ENCODE assay signal across 3 cellular contexts in genomic region chr5:131899686-131900085, GRCh38.
TF ChIP-seq lines count a peak whose summit lies in the region.

No MANE protein-coding gene starts in this region.

TF ChIP-seq in HepG2, 621 proteins besides CTCF, POLR2A, EP300 and RAD21 (continues in another document):
- peak; percentile 68 for TF ChIP-seq CEBPG (CRISPR knock-in tag; IDR thresholded peaks at IDR 0.05)
- TF ChIP-seq GRHL1 (CRISPR knock-in tag; conservative IDR thresholded peaks at IDR 0.05) = no peak
- TF ChIP-seq FOXA3 (CRISPR knock-in tag; IDR thresholded peaks at IDR 0.05) = peak; percentile 51
- TF ChIP-seq, protein P1, sequence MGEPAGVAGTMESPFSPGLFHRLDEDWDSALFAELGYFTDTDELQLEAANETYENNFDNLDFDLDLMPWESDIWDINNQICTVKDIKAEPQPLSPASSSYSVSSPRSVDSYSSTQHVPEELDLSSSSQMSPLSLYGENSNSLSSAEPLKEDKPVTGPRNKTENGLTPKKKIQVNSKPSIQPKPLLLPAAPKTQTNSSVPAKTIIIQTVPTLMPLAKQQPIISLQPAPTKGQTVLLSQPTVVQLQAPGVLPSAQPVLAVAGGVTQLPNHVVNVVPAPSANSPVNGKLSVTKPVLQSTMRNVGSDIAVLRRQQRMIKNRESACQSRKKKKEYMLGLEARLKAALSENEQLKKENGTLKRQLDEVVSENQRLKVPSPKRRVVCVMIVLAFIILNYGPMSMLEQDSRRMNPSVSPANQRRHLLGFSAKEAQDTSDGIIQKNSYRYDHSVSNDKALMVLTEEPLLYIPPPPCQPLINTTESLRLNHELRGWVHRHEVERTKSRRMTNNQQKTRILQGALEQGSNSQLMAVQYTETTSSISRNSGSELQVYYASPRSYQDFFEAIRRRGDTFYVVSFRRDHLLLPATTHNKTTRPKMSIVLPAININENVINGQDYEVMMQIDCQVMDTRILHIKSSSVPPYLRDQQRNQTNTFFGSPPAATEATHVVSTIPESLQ (CRISPR knock-in tag; conservative IDR thresholded peaks at IDR 0.05) = no peak
- no peak for TF ChIP-seq ETV5 (CRISPR knock-in tag; IDR thresholded peaks at IDR 0.05; ENCODE audit: borderline replicate concordance)
- TF ChIP-seq FOXA1 (IDR thresholded peaks at IDR 0.05) = no peak
- peak; percentile 47; the same call in 1 of the 2 replicates for TF ChIP-seq FOXA1 (CRISPR knock-in tag; IDR thresholded peaks at IDR 0.05)
- no peak for TF ChIP-seq CENPT (CRISPR knock-in tag; IDR thresholded peaks at IDR 0.05; ENCODE audit: low read depth)
- TF ChIP-seq STAT5B (CRISPR knock-in tag; IDR thresholded peaks at IDR 0.05) = no peak
- TF ChIP-seq SAP130 (CRISPR knock-in tag; IDR thresholded peaks at IDR 0.05; ENCODE audit: low read depth) = 0 out of 2 replicates have a peak, but pooled peaks have one; percentile 19
- peak; percentile 74 for TF ChIP-seq CEBPB (IDR thresholded peaks at IDR 0.05; ENCODE audit: borderline replicate concordance, low read depth, low read length)

TF ChIP-seq in K562, 482 proteins besides CTCF, POLR2A, EP300 and RAD21:
- TF ChIP-seq CEBPG (CRISPR knock-in tag; IDR thresholded peaks at IDR 0.05) = 0 out of 2 replicates have a peak, but pooled peaks have one; percentile 11
- peak; percentile 58 to 65 for TF ChIP-seq CEBPG (tag; conservative IDR thresholded peaks at IDR 0.05 in 1 of 2, IDR thresholded peaks at IDR 0.05 in 1 of 2)
- no peak for TF ChIP-seq THAP7 (CRISPR knock-in tag; IDR thresholded peaks at IDR 0.05)
- TF ChIP-seq CEBPB (tag; IDR thresholded peaks at IDR 0.05) = peak; percentile 90
- no peak for TF ChIP-seq JUN (IDR thresholded peaks at IDR 0.05; ENCODE audit: borderline replicate concordance, low read depth, low read length)
- TF ChIP-seq JUN (CRISPR knock-in tag; IDR thresholded peaks at IDR 0.05; ENCODE audit: borderline replicate concordance) = no peak
- TF ChIP-seq MIER1 (IDR thresholded peaks at IDR 0.05; ENCODE audit: low read depth) = peak; percentile 87
- TF ChIP-seq TBL1XR1 (IDR thresholded peaks at IDR 0.05; ENCODE audit: low read length in 2 of 2) = no peak
- TF ChIP-seq ZNF174 (CRISPR knock-in tag; IDR thresholded peaks at IDR 0.05) = no peak
- TF ChIP-seq SRF (CRISPR knock-in tag; IDR thresholded peaks at IDR 0.05) = no peak
- peak; percentile 90 for TF ChIP-seq EHMT2 (IDR thresholded peaks at IDR 0.05)
- TF ChIP-seq, protein P2, sequence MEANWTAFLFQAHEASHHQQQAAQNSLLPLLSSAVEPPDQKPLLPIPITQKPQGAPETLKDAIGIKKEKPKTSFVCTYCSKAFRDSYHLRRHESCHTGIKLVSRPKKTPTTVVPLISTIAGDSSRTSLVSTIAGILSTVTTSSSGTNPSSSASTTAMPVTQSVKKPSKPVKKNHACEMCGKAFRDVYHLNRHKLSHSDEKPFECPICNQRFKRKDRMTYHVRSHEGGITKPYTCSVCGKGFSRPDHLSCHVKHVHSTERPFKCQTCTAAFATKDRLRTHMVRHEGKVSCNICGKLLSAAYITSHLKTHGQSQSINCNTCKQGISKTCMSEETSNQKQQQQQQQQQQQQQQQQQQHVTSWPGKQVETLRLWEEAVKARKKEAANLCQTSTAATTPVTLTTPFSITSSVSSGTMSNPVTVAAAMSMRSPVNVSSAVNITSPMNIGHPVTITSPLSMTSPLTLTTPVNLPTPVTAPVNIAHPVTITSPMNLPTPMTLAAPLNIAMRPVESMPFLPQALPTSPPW (CRISPR knock-in tag; IDR thresholded peaks at IDR 0.05) = no peak
- TF ChIP-seq REST (CRISPR knock-in tag; IDR thresholded peaks at IDR 0.05; ENCODE audit: low read depth) = 0 out of 2 replicates have a peak, but pooled peaks have one; percentile 39
- TF ChIP-seq MEF2D (tag; conservative IDR thresholded peaks at IDR 0.05; ENCODE audit: low read depth) = no peak
- no peak for TF ChIP-seq SIN3A (IDR thresholded peaks at IDR 0.05; ENCODE audit: borderline replicate concordance in 2 of 2, control insufficient read depth in 1 of 2, low read depth in 2 of 2, low read length in 2 of 2)
- TF ChIP-seq TRIM24 (IDR thresholded peaks at IDR 0.05) = peak in 1 of 2 experiments; percentile 53; a peak in 2 of 4 replicates
- TF ChIP-seq FOXA3 (CRISPR knock-in tag; conservative IDR thresholded peaks at IDR 0.05 in 1 of 2, IDR thresholded peaks at IDR 0.05 in 1 of 2) = peak in 1 of 2 experiments; percentile 41; a peak in 1 of 4 replicates
- no peak for TF ChIP-seq PML (IDR thresholded peaks at IDR 0.05; ENCODE audit: low read length)
- TF ChIP-seq ZNF224 (CRISPR knock-in tag; IDR thresholded peaks at IDR 0.05) = no peak
- TF ChIP-seq ZBTB1 (CRISPR knock-in tag; IDR thresholded peaks at IDR 0.05; ENCODE audit: borderline replicate concordance, low read depth) = no peak
- TF ChIP-seq ZFX (CRISPR knock-in tag; IDR thresholded peaks at IDR 0.05) = no peak
- no peak for TF ChIP-seq ZNF146 (CRISPR knock-in tag; IDR thresholded peaks at IDR 0.05; ENCODE audit: unreplicated experiment)

TF ChIP-seq in HEK293T, 16 proteins besides CTCF, POLR2A, EP300 and RAD21:
- TF ChIP-seq FOXA1 (IDR thresholded peaks at IDR 0.05) = no peak
- TF ChIP-seq, protein P3, sequence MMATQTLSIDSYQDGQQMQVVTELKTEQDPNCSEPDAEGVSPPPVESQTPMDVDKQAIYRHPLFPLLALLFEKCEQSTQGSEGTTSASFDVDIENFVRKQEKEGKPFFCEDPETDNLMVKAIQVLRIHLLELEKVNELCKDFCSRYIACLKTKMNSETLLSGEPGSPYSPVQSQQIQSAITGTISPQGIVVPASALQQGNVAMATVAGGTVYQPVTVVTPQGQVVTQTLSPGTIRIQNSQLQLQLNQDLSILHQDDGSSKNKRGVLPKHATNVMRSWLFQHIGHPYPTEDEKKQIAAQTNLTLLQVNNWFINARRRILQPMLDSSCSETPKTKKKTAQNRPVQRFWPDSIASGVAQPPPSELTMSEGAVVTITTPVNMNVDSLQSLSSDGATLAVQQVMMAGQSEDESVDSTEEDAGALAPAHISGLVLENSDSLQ (IDR thresholded peaks at IDR 0.05) = no peak
- TF ChIP-seq FOXM1 (IDR thresholded peaks at IDR 0.05; ENCODE audit: borderline replicate concordance) = no peak
- no peak for TF ChIP-seq ELF4 (IDR thresholded peaks at IDR 0.05)
